ENCODE assay signal across 1 cellular context in genomic region chr18:62572456-62572855, GRCh38.
TF ChIP-seq lines count a peak whose summit lies in the region.

No MANE protein-coding gene starts in this region.

TF ChIP-seq in IMR-90, 13 proteins besides CTCF, POLR2A, EP300 and RAD21:
- TF ChIP-seq ELK1 (IDR thresholded peaks at IDR 0.05; ENCODE audit: borderline replicate concordance, low read depth, low read length) (no peak), MAFK (IDR thresholded peaks at IDR 0.05; ENCODE audit: low read depth, low read length) (no peak), SMC3 (IDR thresholded peaks at IDR 0.05; ENCODE audit: low read depth, low read length) (no peak), BHLHE40 (IDR thresholded peaks at IDR 0.05; ENCODE audit: low read depth, low read length) (no peak), MXI1 (IDR thresholded peaks at IDR 0.05; ENCODE audit: borderline replicate concordance, low read depth, low read length) (no peak)
